In genomic region chr14:102760485-102761193, GRCh38 we compare ENCODE assay signal across 20 cellular contexts. TPM values are rescaled to one million over a fixed set of nuclear protein-coding genes. Genes with fewer than 3 reads are reported as not detected.
DNase-seq lines count a peak whose midpoint lies in the region; ATAC-seq and TF ChIP-seq lines count a peak whose summit lies in the region.
"Had no signal": no experiment of that assay in that cellular context is flagged by ENCODE, and none has a peak within 500 bp of the region (broad histone marks: within the 10 kb centered on the region; RNA-seq: fewer than 3 reads in every experiment).

No MANE protein-coding gene starts in this region.

- H3K27ac ChIP-seq in Panc1 (ENCODE audit: low read length), result no peak overlapping the region
- H3K27ac ChIP-seq in left ventricle myocardium inferior (replicated peaks), result no peak overlapping the region
- H3K27ac ChIP-seq: RWPE1, sigmoid colon had no signal

- H3K9me3 ChIP-seq in Panc1 (ENCODE audit: control insufficient read depth, insufficient read depth, low read depth, low read length) (no peaks in the 10 kb centered on the region), left ventricle myocardium inferior (replicated peaks) (no peaks in the 10 kb centered on the region)
- H3K9me3 ChIP-seq: BE2C, sigmoid colon had no signal

- H3K36me3 ChIP-seq in Panc1 (ENCODE audit: control insufficient read depth, insufficient read depth, low read length) (no peaks in the 10 kb centered on the region), left ventricle myocardium inferior (no peaks in the 10 kb centered on the region)
- H3K36me3 ChIP-seq: BE2C, sigmoid colon had no signal

- DNase-seq in Panc1 (ENCODE audit: low read depth, low spot score) (no peak), left ventricle myocardium inferior (no peak), myocyte (ENCODE audit: low read depth) (peak; percentile 15), pons (ENCODE audit: low spot score) (no peak), Ammon's horn (ENCODE audit: low spot score) (no peak)
- no peak for DNase-seq in activated CD4-positive, alpha-beta T cell treated with anti-CD3 and anti-CD28 coated beads for 1 hour
- DNase-seq: activated CD4-positive, alpha-beta T cell treated with anti-CD3 and anti-CD28 coated beads, Interleukin-2, amount 50 U/mL, for 48 hours; activated naive CD4-positive, alpha-beta T cell treated with Interleukin-2 at 50 U/mL for 16 hours; activated T-cell treated with anti-CD3 and anti-CD28 coated beads for 4 hours; BE2C; cerebellar nuclear complex; effector CD4-positive, alpha-beta T cell; GDM1; islet precursor cell; NCI-H1417 treated with DMSO at 0.1 percent for 48 hours; sigmoid colon; stimulated activated CD4-positive, alpha-beta T cell treated with anti-CD3 and anti-CD28 coated beads, Interleukin-4, amount 100 ng/mL, for 24 hours; T-helper 1 cell had no signal

- H3K4me3 ChIP-seq in Panc1 (ENCODE audit: low read depth in 2 of 2, low read length in 2 of 2) (no peak overlapping the region), left ventricle myocardium inferior (peak overlapping the region; percentile 25)
- H3K4me3 ChIP-seq: sigmoid colon had no signal

- POLR2A ChIA-PET in Panc1 (lab: Charles Lee), result no interaction called here

- in situ Hi-C loops in Panc1 (cut with HindIII; ENCODE audit: low pct_unique_long_range_greater_than_20kb, low sequenced_read_pairs), result no loop called here

- TF ChIP-seq CTCF in Panc1 (IDR thresholded peaks at IDR 0.05), result no peak
- no peak for TF ChIP-seq CTCF in left ventricle myocardium inferior (IDR thresholded peaks at IDR 0.05; ENCODE audit: borderline replicate concordance)

- H3K4me1 ChIP-seq in Panc1 (ENCODE audit: control insufficient read depth, insufficient read depth, low read length), result no peaks in the 10 kb centered on the region
- H3K4me1 ChIP-seq in left ventricle myocardium inferior, result peaks cover 8% of the 10 kb centered on the region
- H3K4me1 ChIP-seq: BE2C had no signal

- peak; percentile 33 for ATAC-seq in Panc1
- no peak for ATAC-seq in HG03571 (IDR thresholded peaks at IDR 0.05; ENCODE audit: unreplicated experiment)

- BruUV-seq in Panc1 (replicated peaks; lab: Mats Ljungman, UMichigan), result no TSS peak

- intact Hi-C loops in Panc1 (cut with micrococcal nuclease; ENCODE audit: unreplicated experiment) (no loop called here), left ventricle myocardium inferior (cut with micrococcal nuclease) (no loop called here)

- H3K27me3 ChIP-seq in Panc1 (ENCODE audit: control insufficient read depth, insufficient read depth, low read length) (no peaks in the 10 kb centered on the region), left ventricle myocardium inferior (ENCODE audit: low read depth) (peaks cover 31% of the 10 kb centered on the region)
- H3K27me3 ChIP-seq: BE2C had no signal

- CTCF ChIA-PET in Panc1 (lab: Charles Lee), result no interaction called here

RNA-seq across cellular contexts. Expression of gene TRAF3, which starts 16.6 kb away (rescaled TPM):
- 37.6 TPM for total RNA-seq in Panc1 (2021; ENCODE audit: unreplicated experiment)
- 32.3 TPM for polyA plus RNA-seq in Panc1 (2012; ENCODE audit: insufficient read length)
- total RNA-seq in left ventricle myocardium inferior, result 11.3 TPM
- total RNA-seq in myocyte, result 11.8 and 13.9 TPM in 2 replicates
- polyA plus RNA-seq in myocyte (2012), result 10.8 TPM
